Comparison of ENCODE assay signal across 12 cellular contexts in the genomic region with DNA sequence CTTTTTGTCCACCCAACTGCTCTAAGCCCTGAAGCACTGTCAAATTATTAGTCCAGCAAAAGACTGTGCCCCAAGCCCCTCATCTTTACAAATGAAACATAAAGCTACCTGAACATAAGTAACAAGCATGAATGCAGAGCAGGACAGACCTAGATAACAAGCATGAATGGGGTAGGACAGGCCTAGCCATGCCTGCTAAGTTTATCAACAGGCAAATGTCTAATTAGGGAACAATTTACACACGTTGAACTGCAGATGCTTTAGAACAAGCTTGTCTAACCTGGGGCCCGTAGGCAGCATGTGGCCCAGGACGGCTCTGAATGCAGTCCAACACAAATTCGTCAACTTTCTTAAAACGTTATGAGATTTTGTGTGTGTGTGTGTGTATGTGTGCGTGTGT. TPM values are rescaled to one million over a fixed set of nuclear protein-coding genes. Genes with fewer than 3 reads are reported as not detected.
DNase-seq lines count a peak whose midpoint lies in the region; ATAC-seq, FAIRE-seq and TF ChIP-seq lines count a peak whose summit lies in the region.
"Had no signal": no experiment of that assay in that cellular context is flagged by ENCODE, and none has a peak within 500 bp of the region (broad histone marks: within the 10 kb centered on the region; RNA-seq: fewer than 3 reads in every experiment).

No MANE protein-coding gene starts in this region.

- H3K9me3 ChIP-seq in DOHH2 (ENCODE audit: control insufficient read depth, insufficient read depth, low read length) (no peaks in the 10 kb centered on the region), OCI-LY7 (ENCODE audit: low read length) (no peaks in the 10 kb centered on the region; the same call in 1 of the 2 replicates), T-helper 17 cell (ENCODE audit: control insufficient read depth, low read length, poor library complexity, severe bottlenecking) (no peaks in the 10 kb centered on the region), pancreas (no peaks in the 10 kb centered on the region)

- H3K9me3 Mint-ChIP-seq in GM23338 = no peaks in the 10 kb centered on the region

- POLR2A ChIA-PET in OCI-LY7 (lab: Charles Lee) = interaction anchor here (0.8 to 2.9 kb wide), 5 partner anchors 8 to 67 kb away, joined by 3 to 12 read pairs (median 3); a partner anchor contains a TSS

- H3K4me3 ChIP-seq in DOHH2 (ENCODE audit: low read length) (no peak overlapping the region), GM23338 (no peak overlapping the region), OCI-LY7 (ENCODE audit: low read depth, low read length, poor library complexity, severe bottlenecking) (no peak overlapping the region), pancreas (no peak overlapping the region)

- no TSS peak for BruUV-seq in OCI-LY7 (replicated peaks; lab: Mats Ljungman, UMichigan)

- 86 to 90% methylated on average over 6 of the region's 6 CpGs for WGBS in pancreas, 2 donors

- CTCF ChIA-PET in OCI-LY7 (lab: Charles Lee; ENCODE audit: unreplicated experiment) = no interaction called here

- H3K27ac ChIP-seq in DOHH2 (ENCODE audit: low read depth, low read length) (0 out of 2 replicates have a peak overlapping the region, but pooled peaks have one; percentile 3), GM23338 (ENCODE audit: low read depth) (no peak overlapping the region), OCI-LY7 (ENCODE audit: low read depth, low read length, poor library complexity, severe bottlenecking) (no peak overlapping the region), pancreas (no peak overlapping the region)

- H3K27ac Mint-ChIP-seq in GM23338 = peak overlapping the region; percentile 7
- no peak overlapping the region for H3K27ac Mint-ChIP-seq in T-helper 17 cell

- H3K4me1 ChIP-seq in DOHH2 (ENCODE audit: control insufficient read depth, low read length) (peaks cover 17% of the 10 kb centered on the region), GM23338 (ENCODE audit: insufficient read depth) (no peaks in the 10 kb centered on the region), OCI-LY7 (ENCODE audit: insufficient read depth, low read length, poor library complexity, severe bottlenecking) (peaks cover 9% of the 10 kb centered on the region), pancreas (no peaks in the 10 kb centered on the region)

- H3K27me3 ChIP-seq in DOHH2 (ENCODE audit: control insufficient read depth, low read length) (no peaks in the 10 kb centered on the region), GM23338 (ENCODE audit: insufficient read depth) (no peaks in the 10 kb centered on the region), pancreas (no peaks in the 10 kb centered on the region)

- H4K20me1 ChIP-seq in DOHH2 (ENCODE audit: control insufficient read depth, insufficient read depth, low read depth, low read length) = no peaks in the 10 kb centered on the region
- peaks cover 14% of the 10 kb centered on the region for H4K20me1 ChIP-seq in GM23338 (replicated peaks; ENCODE audit: insufficient read depth)
- no peaks in the 10 kb centered on the region for H4K20me1 ChIP-seq in OCI-LY7 (ENCODE audit: insufficient read depth, low read length)

- H3K36me3 ChIP-seq in DOHH2 (ENCODE audit: control insufficient read depth, low read length) = peaks cover 92% of the 10 kb centered on the region
- peaks cover 4% of the 10 kb centered on the region; the same call in 1 of the 2 replicates for H3K36me3 ChIP-seq in GM23338 (ENCODE audit: insufficient read depth)
- H3K36me3 ChIP-seq in OCI-LY7 (ENCODE audit: insufficient read depth, low read length) = peaks cover 72% of the 10 kb centered on the region
- H3K36me3 ChIP-seq in pancreas = no peaks in the 10 kb centered on the region

- H3K27me3 Mint-ChIP-seq in GM23338 (ENCODE audit: insufficient read depth, low read depth, poor library complexity) = no peaks in the 10 kb centered on the region
- no peaks in the 10 kb centered on the region for H3K27me3 Mint-ChIP-seq in T-helper 17 cell

- H3K79me2 ChIP-seq in DOHH2 (ENCODE audit: control insufficient read depth, low read length) (peaks cover 98% of the 10 kb centered on the region), GM23338 (replicated peaks; ENCODE audit: insufficient read depth) (peaks cover 100% of the 10 kb centered on the region), OCI-LY7 (ENCODE audit: insufficient read depth, low read depth, low read length) (peaks cover 76% of the 10 kb centered on the region; the same call in 1 of the 2 replicates)

- peak overlapping the region; percentile 25; the same call in 1 of the 2 replicates for H3K4me2 ChIP-seq in DOHH2 (ENCODE audit: low read length)
- no peak overlapping the region for H3K4me2 ChIP-seq in GM23338
- H3K4me2 ChIP-seq in OCI-LY7 (ENCODE audit: low read length) = peak overlapping the region; percentile 24; the same call in 1 of the 2 replicates

- no peak for ATAC-seq in GM23338
- no peak for ATAC-seq in T-helper 17 cell
- no peak for ATAC-seq in pancreas

- H3K36me3 Mint-ChIP-seq in GM23338 (ENCODE audit: low read depth) = peaks cover 32% of the 10 kb centered on the region
- H3K36me3 Mint-ChIP-seq in T-helper 17 cell (ENCODE audit: low read depth) = peaks cover 7% of the 10 kb centered on the region

- no peaks in the 10 kb centered on the region for H3F3A ChIP-seq in DOHH2 (ENCODE audit: control insufficient read depth, insufficient read depth)
- no peaks in the 10 kb centered on the region for H3F3A ChIP-seq in GM23338 (replicated peaks; ENCODE audit: low read depth)

- DNase-seq in GM23338 (ENCODE audit: low spot score) = no peak
- no peak for DNase-seq in OCI-LY7 (ENCODE audit: low spot score)
- DNase-seq in germinal center (ENCODE audit: low spot score) = peak; percentile 5
- no peak for DNase-seq in T-helper 17 cell
- DNase-seq in NCI-H1092 (lab: John Stamatoyannopoulos, UW) = no peak
- no peak for DNase-seq in pancreas
- DNase-seq: ACHN, HCEC 1CT, NCI-H187 treated with DMSO at 0.1 percent for 48 hours, NCI-H2171 had no signal

- H3K4me3 Mint-ChIP-seq in GM23338 (no peak overlapping the region), T-helper 17 cell (no peak overlapping the region)
- H3K4me3 Mint-ChIP-seq: CD14-positive monocyte had no signal

- no peak for FAIRE-seq in pancreas (lab: Jason Lieb, UNC)

- H3K9me2 ChIP-seq in DOHH2 (replicated peaks; ENCODE audit: control insufficient read depth, low read length) = no peaks in the 10 kb centered on the region
- no peaks in the 10 kb centered on the region for H3K9me2 ChIP-seq in GM23338 (ENCODE audit: insufficient read depth)
- H3K9me2 ChIP-seq in OCI-LY7 (ENCODE audit: insufficient read depth, low read length) = no peaks in the 10 kb centered on the region

- TF ChIP-seq CTCF in DOHH2 (IDR thresholded peaks at IDR 0.05; ENCODE audit: low read depth, low read length, poor library complexity, severe bottlenecking) (no peak), GM23338 (conservative IDR thresholded peaks at IDR 0.05; ENCODE audit: low read depth in 2 of 2) (no peak), OCI-LY7 (conservative IDR thresholded peaks at IDR 0.05; ENCODE audit: low read length) (no peak), pancreas (IDR thresholded peaks at IDR 0.05) (no peak)

- no peak overlapping the region for H2AFZ ChIP-seq in GM23338
- no peak overlapping the region for H2AFZ ChIP-seq in OCI-LY7 (ENCODE audit: low read length)

- intact Hi-C loops in OCI-LY7 (cut with micrococcal nuclease; ENCODE audit: unreplicated experiment) (loop anchor here (10.0 kb wide), 1 partner anchor 1586 kb away; no protein-coding TSS in a partner anchor), pancreas (cut with DNase I) (no loop called here)

- peaks cover 12% of the 10 kb centered on the region; the same call in 2 of the 3 replicates for H3K4me1 Mint-ChIP-seq in GM23338
- H3K4me1 Mint-ChIP-seq in T-helper 17 cell = peaks cover 10% of the 10 kb centered on the region

TF ChIP-seq in GM23338, 12 proteins besides CTCF, POLR2A, EP300 and RAD21 (continues in another document):
- TF ChIP-seq CREB1 (CRISPR knock-in tag; IDR thresholded peaks at IDR 0.05; ENCODE audit: low read depth) (no peak), ZNF331 (CRISPR knock-in tag; IDR thresholded peaks at IDR 0.05; ENCODE audit: low read depth) (no peak), POLR2AphosphoS5 (IDR thresholded peaks at IDR 0.05; ENCODE audit: low read depth) (no peak), ZNF114 (CRISPR knock-in tag; IDR thresholded peaks at IDR 0.05) (no peak), STAT1 (IDR thresholded peaks at IDR 0.05; ENCODE audit: unreplicated experiment) (no peak)

RNA-seq across cellular contexts. Expression of a gene that starts 13.6 kb away (rescaled TPM):
- total RNA-seq in GM23338 (2014; rRNA removed; shearing (Covaris generic)) = 21.3 and 25.4 TPM in 2 replicates
- polyA plus RNA-seq in GM23338 (2016; fragmentation: Nextera tagmentation; extraction: Ambion mirVana) = 6.5 and 6.7 TPM in 2 replicates
- total RNA-seq in OCI-LY7 (2014; rRNA removed; shearing (Covaris generic)) = 4.6 and 5.3 TPM in 2 replicates
- 11.7 TPM in 2 replicates for total RNA-seq in OCI-LY7 (2022)
- total RNA-seq in T-helper 17 cell = 1 to 10 TPM; 2.5 to 2.8 TPM
- total RNA-seq in pancreas = 1 to 10 TPM; 2.2 to 5.6 (median 2.7) TPM
- 1 to 10 TPM; 1.5 to 2.6 TPM for polyA plus RNA-seq in pancreas
